ENCODE assay signal across 12 cellular contexts in the genomic region with DNA sequence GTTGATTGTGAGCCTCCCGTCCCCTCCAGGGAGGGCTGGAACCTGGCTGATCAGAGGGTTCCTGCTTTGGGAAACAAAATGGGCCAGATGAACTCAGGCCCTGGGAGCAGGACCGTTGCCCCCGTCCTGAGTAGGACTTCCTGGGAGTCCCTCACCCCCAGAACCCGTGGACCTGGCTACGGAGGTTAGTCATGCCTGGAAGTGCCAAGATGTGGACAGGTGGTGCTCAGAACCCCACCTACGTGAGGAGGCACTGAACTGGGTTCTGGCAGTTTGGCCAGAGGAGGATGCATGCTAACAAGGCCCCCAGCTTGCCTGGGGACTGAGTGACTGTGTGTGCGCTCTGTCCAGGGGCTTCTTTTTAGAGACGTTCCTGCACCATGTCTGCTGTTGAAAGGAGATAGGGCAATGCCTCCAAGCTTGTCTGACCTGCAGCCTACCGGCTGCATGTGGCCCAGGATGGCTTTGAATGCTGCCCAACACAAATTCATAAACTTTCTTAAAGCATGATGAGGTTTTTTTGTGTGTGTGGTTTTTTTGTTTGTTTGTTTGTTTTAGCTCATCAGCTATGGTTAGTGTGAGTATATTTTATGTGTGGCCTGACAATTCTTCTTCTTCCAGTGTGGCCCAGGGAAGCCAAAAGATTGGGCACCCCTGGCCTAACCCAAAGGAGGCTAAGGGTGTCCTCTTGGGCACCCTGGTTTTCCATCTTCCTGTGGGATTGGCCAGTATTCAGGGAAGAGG. TPM values are rescaled to one million over a fixed set of nuclear protein-coding genes. Genes with fewer than 3 reads are reported as not detected.
A peak's percentile ranks its signal among the peaks of the same experiment; 100 is the strongest.
DNase-seq lines count a peak whose midpoint lies in the region; ATAC-seq and TF ChIP-seq lines count a peak whose summit lies in the region.
"Had no signal": no experiment of that assay in that cellular context is flagged by ENCODE, and none has a peak within 500 bp of the region (broad histone marks: within the 10 kb centered on the region; RNA-seq: fewer than 3 reads in every experiment).

No MANE protein-coding gene starts in this region.

- DNase-seq in Calu3 (no peak), PC-9 (no peak), hepatocyte (ENCODE audit: low spot score) (no peak), sigmoid colon (no peak), SIG-M5 (lab: John Stamatoyannopoulos, UW) (no peak), glomerular visceral epithelial cell (ENCODE audit: extremely low spot score) (no peak), GM10248 (ENCODE audit: extremely low spot score) (no peak)
- DNase-seq: foreskin melanocyte had no signal

- H3K9me3 ChIP-seq in PC-9 (ENCODE audit: insufficient read depth, low read depth) (no peaks in the 10 kb centered on the region), hepatocyte (ENCODE audit: low read depth) (no peaks in the 10 kb centered on the region), sigmoid colon (no peaks in the 10 kb centered on the region)
- H3K9me3 ChIP-seq: adrenal gland, left lung had no signal

- TF ChIP-seq POLR2A in sigmoid colon (IDR thresholded peaks at IDR 0.05): no peak

- peaks cover 15% of the 10 kb centered on the region; the same call in 1 of the 2 replicates for H3F3A ChIP-seq in PC-9 (ENCODE audit: insufficient read depth, low read depth)

- no peak overlapping the region for H3K27ac Mint-ChIP-seq in Calu3 (ENCODE audit: unreplicated experiment)
- H3K27ac Mint-ChIP-seq: IgD-negative memory B cell had no signal

- no peaks in the 10 kb centered on the region for H3K36me3 ChIP-seq in PC-9 (ENCODE audit: low read depth)
- no peaks in the 10 kb centered on the region for H3K36me3 ChIP-seq in hepatocyte (replicated peaks; ENCODE audit: insufficient read depth, low read depth)
- H3K36me3 ChIP-seq in sigmoid colon: no peaks in the 10 kb centered on the region
- H3K36me3 ChIP-seq: adrenal gland, left lung had no signal

- H2AFZ ChIP-seq in PC-9 (no peak overlapping the region), hepatocyte (no peak overlapping the region)

- no peak overlapping the region for H3K27ac ChIP-seq in PC-9
- peak overlapping the region; percentile 91 for H3K27ac ChIP-seq in hepatocyte
- H3K27ac ChIP-seq in sigmoid colon: peak overlapping the region; percentile 32 to 76 (median 68)
- H3K27ac ChIP-seq: adrenal gland, left lung had no signal

- no peak for ATAC-seq in HG02938 (IDR thresholded peaks at IDR 0.05; ENCODE audit: unreplicated experiment)

- H3K4me3 ChIP-seq in PC-9 (no peak overlapping the region), hepatocyte (no peak overlapping the region), sigmoid colon (no peak overlapping the region)
- H3K4me3 ChIP-seq: adrenal gland, left lung had no signal

- POLR2A ChIA-PET in PC-9 (lab: Charles Lee; ENCODE audit: unreplicated experiment) (no interaction called here), GM10248 (lab: Yijun Ruan, JAX) (no interaction called here)

- H3K27me3 ChIP-seq in PC-9 (ENCODE audit: insufficient read depth, low read depth): peaks cover 15% of the 10 kb centered on the region; the same call in 1 of the 2 replicates
- H3K27me3 ChIP-seq in hepatocyte: no peaks in the 10 kb centered on the region
- H3K27me3 ChIP-seq in sigmoid colon: no peaks in the 10 kb centered on the region
- H3K27me3 ChIP-seq: adrenal gland had no signal

- intact Hi-C loops in Calu3 (cut with micrococcal nuclease; ENCODE audit: unreplicated experiment) (no loop called here), PC-9 (cut with micrococcal nuclease; ENCODE audit: unreplicated experiment) (loop anchor here (2.0 kb wide), 1 partner anchor 87 kb away; no protein-coding TSS in a partner anchor), sigmoid colon (cut with DNase I) (no loop called here)

- H3K4me1 Mint-ChIP-seq in Calu3 (ENCODE audit: low read depth, unreplicated experiment): peaks cover 12% of the 10 kb centered on the region

- H3K27me3 Mint-ChIP-seq in Calu3 (ENCODE audit: unreplicated experiment): no peaks in the 10 kb centered on the region

- H3K9me2 ChIP-seq in PC-9 (ENCODE audit: insufficient read depth) (no peaks in the 10 kb centered on the region), hepatocyte (replicated peaks; ENCODE audit: insufficient read depth) (no peaks in the 10 kb centered on the region)

- H3K36me3 Mint-ChIP-seq in Calu3 (ENCODE audit: insufficient read depth, unreplicated experiment): peaks cover 16% of the 10 kb centered on the region
- H3K36me3 Mint-ChIP-seq: IgD-negative memory B cell had no signal

- 41% methylated on average over 9 of the region's 9 CpGs for WGBS in hepatocyte (ENCODE audit: low lambda C conversion rate, missing lambda C conversion rate)
- WGBS in sigmoid colon, 2 donors: 41 to 62% methylated on average over 9 of the region's 9 CpGs

- TF ChIP-seq EP300 in sigmoid colon (IDR thresholded peaks at IDR 0.05): no peak

- peaks cover 14% of the 10 kb centered on the region for H3K4me1 ChIP-seq in PC-9 (replicated peaks; ENCODE audit: insufficient read depth)
- peaks cover 33% of the 10 kb centered on the region for H3K4me1 ChIP-seq in hepatocyte (ENCODE audit: insufficient read depth)
- peaks cover 0 to 58% (median 49%) of the 10 kb centered on the region in 4 donors for H3K4me1 ChIP-seq in sigmoid colon

- H4K20me1 ChIP-seq in PC-9 (ENCODE audit: insufficient read depth): no peaks in the 10 kb centered on the region; the same call in 1 of the 2 replicates
- H4K20me1 ChIP-seq in hepatocyte (ENCODE audit: insufficient read depth, poor library complexity, severe bottlenecking): peaks cover 15% of the 10 kb centered on the region

- H3K79me2 ChIP-seq in PC-9 (ENCODE audit: low read depth) (no peaks in the 10 kb centered on the region), hepatocyte (peaks cover 29% of the 10 kb centered on the region)

- peak overlapping the region; percentile 43 for H3K4me2 ChIP-seq in PC-9
- H3K4me2 ChIP-seq in hepatocyte: peak overlapping the region; percentile 81

- BruUV-seq in Calu3 (replicated peaks; lab: Mats Ljungman, UMichigan): no TSS peak
- BruUV-seq in PC-9 (replicated peaks; lab: Mats Ljungman, UMichigan): no TSS peak

- TF ChIP-seq CTCF in Calu3 (IDR thresholded peaks at IDR 0.05; ENCODE audit: unreplicated experiment) (no peak), PC-9 (conservative IDR thresholded peaks at IDR 0.05) (no peak), hepatocyte (IDR thresholded peaks at IDR 0.05; ENCODE audit: poor library complexity) (no peak), sigmoid colon (IDR thresholded peaks at IDR 0.05) (no peak), GM10248 (IDR thresholded peaks at IDR 0.05; ENCODE audit: control extremely low read depth, extremely low read depth, low read depth, missing control alignments) (no peak)

- peak overlapping the region; percentile 62 for H3K4me3 Mint-ChIP-seq in Calu3 (ENCODE audit: low read depth, unreplicated experiment)

- no peaks in the 10 kb centered on the region for H3K9me3 Mint-ChIP-seq in Calu3 (ENCODE audit: low read depth, unreplicated experiment)
- H3K9me3 Mint-ChIP-seq: IgD-negative memory B cell had no signal

- CTCF ChIA-PET in Calu3 (lab: Charles Lee) (no interaction called here), PC-9 (lab: Charles Lee) (interaction anchor here (0.6 kb wide), 1 partner anchor 356 kb away, joined by 4 read pairs; no protein-coding TSS in a partner anchor), GM10248 (lab: Yijun Ruan, JAX) (interaction anchor here (0.9 kb wide), 1 partner anchor 34 kb away, joined by 3 read pairs; no protein-coding TSS in a partner anchor)

RNA-seq across cellular contexts. Expression of a gene that starts 1.8 kb away (rescaled TPM):
- total RNA-seq in Calu3 (2022) (56.3 and 59.0 TPM in 2 replicates), PC-9 (2021) (46.7 and 59.9 TPM in 2 replicates), hepatocyte (23.6 and 31.0 TPM in 2 replicates), sigmoid colon (10 to 100 TPM; 20.1 to 50.7 (median 39.9) TPM)
- polyA plus RNA-seq in hepatocyte (11.1 and 11.6 TPM in 2 replicates), sigmoid colon (10 to 100 TPM; 25.8 to 52.4 (median 34.7) TPM)
- polyA plus RNA-seq: IgD-negative memory B cell had no signal
